In the genomic region with DNA sequence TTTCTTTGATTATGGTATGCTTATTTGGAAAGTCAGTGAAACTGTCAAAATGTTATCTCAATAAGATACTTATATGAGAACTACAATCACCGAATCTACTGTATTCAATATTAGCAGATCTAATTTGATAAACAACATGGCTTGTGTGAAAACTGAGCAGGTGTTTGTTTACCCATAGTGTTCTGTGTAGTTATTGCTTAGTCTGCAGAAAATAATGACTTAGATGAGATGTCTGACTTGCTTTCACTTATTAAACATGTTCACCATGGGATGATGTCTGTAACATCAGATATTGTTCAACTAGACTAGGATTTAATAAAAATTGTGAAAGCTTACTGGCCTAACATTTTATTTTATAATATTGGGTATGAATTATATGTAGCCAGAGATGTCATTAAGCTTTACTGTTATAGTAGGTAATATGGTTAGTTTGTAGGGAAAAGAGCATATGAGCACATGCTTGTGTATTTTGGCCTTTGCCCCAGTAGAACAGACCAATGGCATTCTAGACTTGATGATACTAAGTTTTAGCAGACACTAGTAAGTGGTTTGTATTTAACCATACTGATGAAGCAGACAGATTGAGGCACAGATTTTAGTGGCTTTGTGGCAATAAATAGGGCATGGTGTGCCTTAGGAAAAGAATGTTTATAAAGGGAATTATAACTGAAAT, we compare ENCODE assay signal across 16 cellular contexts. TPM values are rescaled to one million over a fixed set of nuclear protein-coding genes. Genes with fewer than 3 reads are reported as not detected.
A peak's percentile ranks its signal among the peaks of the same experiment; 100 is the strongest.
DNase-seq lines count a peak whose midpoint lies in the region; ATAC-seq and TF ChIP-seq lines count a peak whose summit lies in the region.
"Had no signal": no experiment of that assay in that cellular context is flagged by ENCODE, and none has a peak within 500 bp of the region (broad histone marks: within the 10 kb centered on the region; RNA-seq: fewer than 3 reads in every experiment).

No MANE protein-coding gene starts in this region.

- H3K27me3 Mint-ChIP-seq in activated T-helper 17 cell treated with anti-CD3 and anti-CD28 coated beads, Interleukin-2, amount 50 U/mL, for 72 hours, result no peaks in the 10 kb centered on the region
- peaks cover 0 to 3% (median 0%) of the 10 kb centered on the region in 3 donors for H3K27me3 Mint-ChIP-seq in immature natural killer cell (ENCODE audit: low read depth in 3 of 3)

- peaks cover 15% of the 10 kb centered on the region for H3K4me1 Mint-ChIP-seq in activated T-helper 17 cell treated with anti-CD3 and anti-CD28 coated beads, Interleukin-2, amount 50 U/mL, for 72 hours
- peaks cover 30 to 62% of the 10 kb centered on the region in 2 donors for H3K4me1 Mint-ChIP-seq in immature natural killer cell
- H3K4me1 Mint-ChIP-seq: neural crest cell had no signal

- no peak for TF ChIP-seq CTCF in tibial artery (IDR thresholded peaks at IDR 0.05)

- H3K9me3 ChIP-seq in tibial artery, result no peaks in the 10 kb centered on the region
- H3K9me3 ChIP-seq: Caco-2 had no signal

- H3K4me1 ChIP-seq in tibial artery, result peaks cover 0 to 57% (median 14%) of the 10 kb centered on the region in 4 donors
- H3K4me1 ChIP-seq: Caco-2 had no signal

- H3K36me3 ChIP-seq in tibial artery, result peaks cover 0 to 39% (median 31%) of the 10 kb centered on the region in 3 donors

- H3K9me3 Mint-ChIP-seq in activated naive CD4-positive, alpha-beta T cell treated with anti-CD3 and anti-CD28 coated beads, Interleukin-2, amount 50 U/mL, for 72 hours, result no peaks in the 10 kb centered on the region
- H3K9me3 Mint-ChIP-seq in activated T-helper 17 cell treated with anti-CD3 and anti-CD28 coated beads, Interleukin-2, amount 50 U/mL, for 72 hours, result no peaks in the 10 kb centered on the region
- H3K9me3 Mint-ChIP-seq in immature natural killer cell, result no peaks in the 10 kb centered on the region
- H3K9me3 Mint-ChIP-seq: neural crest cell had no signal

- H3K4me3 Mint-ChIP-seq in activated T-helper 17 cell treated with anti-CD3 and anti-CD28 coated beads, Interleukin-2, amount 50 U/mL, for 72 hours, result no peak overlapping the region
- no peak overlapping the region for H3K4me3 Mint-ChIP-seq in immature natural killer cell
- H3K4me3 Mint-ChIP-seq: neural crest cell had no signal

- no peak for ATAC-seq in activated naive CD4-positive, alpha-beta T cell treated with anti-CD3 and anti-CD28 coated beads, Interleukin-2, amount 50 U/mL, for 72 hours
- ATAC-seq in activated T-helper 17 cell treated with anti-CD3 and anti-CD28 coated beads, Interleukin-2, amount 50 U/mL, for 72 hours (replicated peaks), result no peak

- H3K36me3 Mint-ChIP-seq in activated naive CD4-positive, alpha-beta T cell treated with anti-CD3 and anti-CD28 coated beads, Interleukin-2, amount 50 U/mL, for 72 hours, result peaks cover 4 to 35% of the 10 kb centered on the region in 2 donors
- H3K36me3 Mint-ChIP-seq in activated T-helper 17 cell treated with anti-CD3 and anti-CD28 coated beads, Interleukin-2, amount 50 U/mL, for 72 hours (ENCODE audit: low read depth), result peaks cover 97% of the 10 kb centered on the region
- peaks cover 9 to 39% (median 23%) of the 10 kb centered on the region in 3 donors for H3K36me3 Mint-ChIP-seq in immature natural killer cell

- no peaks in the 10 kb centered on the region for H3K27me3 ChIP-seq in tibial artery

- intact Hi-C loops in tibial artery (cut with DNase I; ENCODE audit: low total_unique reads), result no loop called here

- H3K4me3 ChIP-seq in tibial artery, result no peak overlapping the region
- H3K4me3 ChIP-seq: coronary artery had no signal

- no peak for DNase-seq in activated naive CD4-positive, alpha-beta T cell treated with anti-CD3 and anti-CD28 coated beads, Interleukin-2, amount 50 U/mL, for 72 hours (ENCODE audit: low spot score in 2 of 2)
- no peak for DNase-seq in activated naive CD4-positive, alpha-beta T cell treated with Interleukin-2 at 50 U/mL for 16 hours
- DNase-seq in immature natural killer cell, result no peak
- no peak for DNase-seq in tibial artery
- DNase-seq in middle frontal gyrus (ENCODE audit: extremely low spot score, low spot score), result no peak
- no peak for DNase-seq in COR-L47 (lab: John Stamatoyannopoulos, UW)
- DNase-seq in stimulated activated naive CD4-positive, alpha-beta T cell treated with Interleukin-2 at 50 U/mL for 16 hours (lab: John Stamatoyannopoulos, UW), result no peak
- DNase-seq: Caco-2, H7, NCI-H1694 treated with DMSO at 0.1 percent for 48 hours, NCI-H345, SW 1271, WERI-Rb-1 had no signal

- H3K27ac Mint-ChIP-seq in activated naive CD4-positive, alpha-beta T cell treated with anti-CD3 and anti-CD28 coated beads, Interleukin-2, amount 50 U/mL, for 72 hours, result peak overlapping the region; percentile 57 to 81
- peak overlapping the region; percentile 78 for H3K27ac Mint-ChIP-seq in activated T-helper 17 cell treated with anti-CD3 and anti-CD28 coated beads, Interleukin-2, amount 50 U/mL, for 72 hours
- H3K27ac Mint-ChIP-seq in immature natural killer cell, result peak overlapping the region in 5 of 6 donors; percentile 3 to 74 (median 47)

- peak overlapping the region; percentile 4 to 67 for H3K27ac ChIP-seq in tibial artery
- H3K27ac ChIP-seq: WERI-Rb-1 had no signal

RNA-seq across cellular contexts. Expression of gene SUB1, which starts 16.4 kb away (rescaled TPM):
- total RNA-seq in activated naive CD4-positive, alpha-beta T cell treated with anti-CD3 and anti-CD28 coated beads, Interleukin-2, amount 50 U/mL, for 72 hours, result 100 to 1,000 TPM; 231 to 304 TPM
- 100 to 1,000 TPM; 263 to 402 TPM for total RNA-seq in activated T-helper 17 cell treated with anti-CD3 and anti-CD28 coated beads, Interleukin-2, amount 50 U/mL, for 72 hours
- 100 to 1,000 TPM; 471 to 654 (median 487) TPM for polyA plus RNA-seq in immature natural killer cell
